ENCODE assay signal across 9 cellular contexts in genomic region chr20:63641146-63641791, GRCh38. TPM values are rescaled to one million over a fixed set of nuclear protein-coding genes. Genes with fewer than 3 reads are reported as not detected.
A peak's percentile ranks its signal among the peaks of the same experiment; 100 is the strongest.
DNase-seq lines count a peak whose midpoint lies in the region; ATAC-seq, FAIRE-seq and TF ChIP-seq lines count a peak whose summit lies in the region.
"Had no signal": no experiment of that assay in that cellular context is flagged by ENCODE, and none has a peak within 500 bp of the region (broad histone marks: within the 10 kb centered on the region; RNA-seq: fewer than 3 reads in every experiment).

No MANE protein-coding gene starts in this region.

- no peaks in the 10 kb centered on the region for H3K9me3 ChIP-seq in RWPE2 (ENCODE audit: severe bottlenecking)
- H3K9me3 ChIP-seq in mucosa of descending colon, result no peaks in the 10 kb centered on the region
- H3K9me3 ChIP-seq in vagina, result no peaks in the 10 kb centered on the region

- FAIRE-seq in H54 (lab: Jason Lieb, UNC), result no peak
- FAIRE-seq: G401.6 had no signal

- peaks cover 28% of the 10 kb centered on the region for H3K36me3 Mint-ChIP-seq in central memory CD8-positive, alpha-beta T cell (ENCODE audit: insufficient read depth)

- H3K27ac ChIP-seq in 22Rv1 (peak overlapping the region; percentile 48; the same call in 1 of the 2 replicates), RWPE2 (ENCODE audit: poor library complexity, severe bottlenecking) (peak overlapping the region; percentile 42), vagina (peak overlapping the region; percentile 86)

- no peaks in the 10 kb centered on the region for H3K9me3 Mint-ChIP-seq in central memory CD8-positive, alpha-beta T cell

- H3K4me1 Mint-ChIP-seq in central memory CD8-positive, alpha-beta T cell, result peaks cover 30% of the 10 kb centered on the region

- H3K27me3 Mint-ChIP-seq in central memory CD8-positive, alpha-beta T cell, result no peaks in the 10 kb centered on the region

- peak overlapping the region; percentile 90 for H3K27ac Mint-ChIP-seq in central memory CD8-positive, alpha-beta T cell (ENCODE audit: low read depth)

- DNase-seq in RWPE2 (ENCODE audit: low spot score) (peak; percentile 84), mucosa of descending colon (peak in 2 of 3 donors; percentile 48 to 70), vagina (ENCODE audit: extremely low spot score in 2 of 2) (no peak), NCI-H2171 (lab: John Stamatoyannopoulos, UW) (no peak), H54 (ENCODE audit: insufficient read length, low spot score) (no peak)
- DNase-seq in central memory CD8-positive, alpha-beta T cell (ENCODE audit: low spot score in 2 of 2), result peak in 1 of 2 donors; percentile 59

- TF ChIP-seq CTCF in 22Rv1 (IDR thresholded peaks at IDR 0.05), result no peak
- no peak for TF ChIP-seq CTCF in RWPE2 (IDR thresholded peaks at IDR 0.05; ENCODE audit: poor library complexity, severe bottlenecking)
- TF ChIP-seq CTCF in mucosa of descending colon (IDR thresholded peaks at IDR 0.05), result no peak
- no peak for TF ChIP-seq CTCF in vagina (IDR thresholded peaks at IDR 0.05)

- peak overlapping the region; percentile 82 for H3K4me3 Mint-ChIP-seq in central memory CD8-positive, alpha-beta T cell

- no peaks in the 10 kb centered on the region for H3K27me3 ChIP-seq in RWPE2 (ENCODE audit: insufficient read depth, poor library complexity, severe bottlenecking)
- no peaks in the 10 kb centered on the region for H3K27me3 ChIP-seq in vagina

- H3K4me3 ChIP-seq in RWPE2 (ENCODE audit: severe bottlenecking), result peak overlapping the region; percentile 34
- no peak overlapping the region for H3K4me3 ChIP-seq in mucosa of descending colon
- H3K4me3 ChIP-seq in vagina, result peak overlapping the region; percentile 36 to 70

- H3K36me3 ChIP-seq in RWPE2 (ENCODE audit: low read depth) (no peaks in the 10 kb centered on the region), mucosa of descending colon (ENCODE audit: low read depth) (no peaks in the 10 kb centered on the region), vagina (no peaks in the 10 kb centered on the region)

- ATAC-seq in GM21737 (IDR thresholded peaks at IDR 0.05; ENCODE audit: unreplicated experiment) (peak; percentile 8), RWPE2 (ENCODE audit: low read depth) (peak; percentile 18), mucosa of descending colon (peak; percentile 33)
- ATAC-seq in central memory CD8-positive, alpha-beta T cell (replicated peaks; ENCODE audit: extremely low read depth, poor library complexity, severe bottlenecking), result peak; percentile 38

- H3K4me1 ChIP-seq in RWPE2 (ENCODE audit: insufficient read depth, poor library complexity, severe bottlenecking) (no peaks in the 10 kb centered on the region), mucosa of descending colon (ENCODE audit: low read depth) (peaks cover 4% of the 10 kb centered on the region), vagina (peaks cover 13% of the 10 kb centered on the region)

- no peak for TF ChIP-seq POLR2A in vagina (IDR thresholded peaks at IDR 0.05)
- no peak for TF ChIP-seq POLR2A in H54 (IDR thresholded peaks at IDR 0.05; ENCODE audit: low read depth, low read length)

- intact Hi-C loops in mucosa of descending colon (cut with DNase I, micrococcal nuclease), result no loop called here
- intact Hi-C loops in vagina (cut with DNase I), result no loop called here

RNA-seq across cellular contexts. Expression of gene STMN3, which starts 12.0 kb away (rescaled TPM):
- total RNA-seq in mucosa of descending colon, result 10 to 100 TPM in 1 of 3 donors, 1 to 10 TPM in 2; 2.7 to 19.7 (median 6.7) TPM
- 14.7 TPM for total RNA-seq in vagina

RNA-seq across cellular contexts. Expression of gene GMEB2, which starts 14.4 kb away (rescaled TPM):
- total RNA-seq in mucosa of descending colon (10 to 100 TPM; 10.3 to 12.8 (median 11.4) TPM), vagina (11.3 TPM)

RNA-seq across cellular contexts. Expression of gene RTEL1, which starts 16.8 kb away (rescaled TPM):
- total RNA-seq in mucosa of descending colon (10 to 100 TPM; 23.5 to 42.8 (median 34.2) TPM), vagina (17.7 TPM)

RNA-seq across cellular contexts. Expression of gene TNFRSF6B, which starts 55.2 kb away (rescaled TPM):
- total RNA-seq in mucosa of descending colon, result 10 to 100 TPM in 1 of 3 donors, not detected in 2; 19.7 TPM
- 16.7 TPM for total RNA-seq in vagina

Comparison
In these comparisons a context has a peak if more than half of its experiments do, and no peak if none do; other contexts are left out.
1. DNase-seq: peak in RWPE2 (single experiment) and mucosa of descending colon (2 of 3); none in vagina (0 of 2), NCI-H2171 (single experiment) and H54 (single experiment).
2. Peak in every context shown above with its lines, with median percentiles within 50 percentile points of each other: H3K27ac ChIP-seq and ATAC-seq.